Comparison of ENCODE assay signal across 8 cellular contexts in the genomic region with DNA sequence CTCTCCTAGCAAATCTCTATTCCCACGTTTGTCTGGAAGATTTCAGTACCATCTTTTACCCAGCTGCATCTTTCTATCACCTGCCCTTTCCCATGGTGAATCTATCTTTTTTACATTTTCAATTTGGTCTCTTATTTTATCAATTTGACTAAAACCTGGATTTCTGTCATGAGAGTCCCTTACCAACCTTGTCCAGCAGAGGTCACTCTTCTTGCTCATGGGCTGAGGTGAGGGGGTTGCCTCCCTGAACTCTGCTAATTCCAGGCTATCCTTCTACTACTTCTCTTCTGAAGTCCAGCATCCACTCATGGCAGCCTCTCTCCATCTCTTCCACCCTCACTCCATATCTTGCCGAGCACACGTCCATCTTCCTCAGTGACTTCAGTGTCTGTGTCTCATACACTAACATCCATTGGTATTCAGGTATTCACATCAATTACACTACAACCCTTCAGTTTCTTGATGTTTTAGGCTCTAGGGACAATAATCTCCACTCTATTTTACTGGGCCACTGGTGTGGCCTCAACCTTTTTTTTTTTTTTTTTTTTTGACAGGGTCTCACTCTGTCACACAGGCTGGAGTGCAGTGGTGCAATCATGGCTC. TPM values are rescaled to one million over a fixed set of nuclear protein-coding genes. Genes with fewer than 3 reads are reported as not detected.
A peak's percentile ranks its signal among the peaks of the same experiment; 100 is the strongest.
DNase-seq lines count a peak whose midpoint lies in the region; TF ChIP-seq lines count a peak whose summit lies in the region.

No MANE protein-coding gene starts in this region.

- peaks cover 2 to 7% (median 6%) of the 10 kb centered on the region in 3 donors for H3K27me3 Mint-ChIP-seq in immature natural killer cell (ENCODE audit: low read depth in 3 of 3)

- H3K4me3 Mint-ChIP-seq in immature natural killer cell: no peak overlapping the region

- H3K4me1 Mint-ChIP-seq in immature natural killer cell: no peaks in the 10 kb centered on the region

- no peaks in the 10 kb centered on the region for H3K9me3 Mint-ChIP-seq in immature natural killer cell

- no peaks in the 10 kb centered on the region for H3K36me3 Mint-ChIP-seq in immature natural killer cell

- no peak overlapping the region for H3K27ac Mint-ChIP-seq in immature natural killer cell

- DNase-seq in NCI-H1105 treated with DMSO at 0.1 percent for 48 hours (lab: John Stamatoyannopoulos, UW) (peak; percentile 6), NCI-H1105 (lab: John Stamatoyannopoulos, UW) (no peak), GM20000 (ENCODE audit: low spot score) (peak; percentile 60), NCI-H1694 (lab: John Stamatoyannopoulos, UW) (peak; percentile 22), immature natural killer cell (peak; percentile 13 to 39 (median 34)), NCI-H1048 (lab: John Stamatoyannopoulos, UW) (no peak)
- peak; percentile 34 to 35 for DNase-seq in activated T-cell treated with anti-CD3 and anti-CD28 coated beads, Interleukin-2, amount 50 U/mL, for 48 hours
- DNase-seq in stimulated activated CD8-positive, alpha-beta memory T cell treated with anti-CD3 and anti-CD28 coated beads, Interleukin-15, amount 100 ng/mL, for 1 hour (ENCODE audit: low read depth): peak; percentile 8

- TF ChIP-seq CTCF in GM20000 (IDR thresholded peaks at IDR 0.05; ENCODE audit: extremely low read depth, missing control alignments): peak; percentile 35

RNA-seq across cellular contexts. Expression of a gene that starts 17.8 kb away (rescaled TPM):
- 1 to 10 TPM; 1.5 to 4.6 (median 1.7) TPM for polyA plus RNA-seq in immature natural killer cell

Comparison
In these comparisons a context has a peak if more than half of its experiments do, and no peak if none do; other contexts are left out.
1. DNase-seq: peak in NCI-H1105 treated with DMSO at 0.1 percent for 48 hours (single experiment), GM20000 (single experiment), NCI-H1694 (single experiment), activated T-cell treated with anti-CD3 and anti-CD28 coated beads, Interleukin-2, amount 50 U/mL, for 48 hours (2 of 2), immature natural killer cell (3 of 3) and stimulated activated CD8-positive, alpha-beta memory T cell treated with anti-CD3 and anti-CD28 coated beads, Interleukin-15, amount 100 ng/mL, for 1 hour (single experiment); none in NCI-H1105 (single experiment) and NCI-H1048 (single experiment).